ENCODE assay signal across 1 cellular context in the genomic region with DNA sequence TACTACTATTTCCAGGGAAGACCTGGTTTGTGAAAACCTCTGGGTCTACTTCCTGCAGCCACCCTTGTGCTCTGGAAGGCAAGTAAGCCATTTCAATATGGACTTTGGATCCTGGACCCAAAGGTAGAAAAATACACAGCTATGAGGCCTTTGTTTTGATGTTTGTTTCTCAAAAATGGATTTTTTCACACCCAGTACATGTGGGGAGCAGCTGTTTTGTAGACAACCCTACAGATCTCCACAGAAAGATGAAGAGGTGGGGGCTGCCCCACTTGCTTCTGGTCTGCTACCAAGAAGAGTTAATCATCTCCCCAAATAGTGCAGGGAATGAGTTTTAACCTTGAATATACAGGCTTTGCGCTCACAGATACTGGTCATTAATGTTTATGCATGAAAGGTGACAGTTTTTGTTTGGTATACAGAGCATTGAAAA.
TF ChIP-seq lines count a peak whose summit lies in the region.

No MANE protein-coding gene starts in this region.

TF ChIP-seq in GM23338, 12 proteins besides CTCF, POLR2A, EP300 and RAD21 (continued from another document):
- TF ChIP-seq, protein P1, sequence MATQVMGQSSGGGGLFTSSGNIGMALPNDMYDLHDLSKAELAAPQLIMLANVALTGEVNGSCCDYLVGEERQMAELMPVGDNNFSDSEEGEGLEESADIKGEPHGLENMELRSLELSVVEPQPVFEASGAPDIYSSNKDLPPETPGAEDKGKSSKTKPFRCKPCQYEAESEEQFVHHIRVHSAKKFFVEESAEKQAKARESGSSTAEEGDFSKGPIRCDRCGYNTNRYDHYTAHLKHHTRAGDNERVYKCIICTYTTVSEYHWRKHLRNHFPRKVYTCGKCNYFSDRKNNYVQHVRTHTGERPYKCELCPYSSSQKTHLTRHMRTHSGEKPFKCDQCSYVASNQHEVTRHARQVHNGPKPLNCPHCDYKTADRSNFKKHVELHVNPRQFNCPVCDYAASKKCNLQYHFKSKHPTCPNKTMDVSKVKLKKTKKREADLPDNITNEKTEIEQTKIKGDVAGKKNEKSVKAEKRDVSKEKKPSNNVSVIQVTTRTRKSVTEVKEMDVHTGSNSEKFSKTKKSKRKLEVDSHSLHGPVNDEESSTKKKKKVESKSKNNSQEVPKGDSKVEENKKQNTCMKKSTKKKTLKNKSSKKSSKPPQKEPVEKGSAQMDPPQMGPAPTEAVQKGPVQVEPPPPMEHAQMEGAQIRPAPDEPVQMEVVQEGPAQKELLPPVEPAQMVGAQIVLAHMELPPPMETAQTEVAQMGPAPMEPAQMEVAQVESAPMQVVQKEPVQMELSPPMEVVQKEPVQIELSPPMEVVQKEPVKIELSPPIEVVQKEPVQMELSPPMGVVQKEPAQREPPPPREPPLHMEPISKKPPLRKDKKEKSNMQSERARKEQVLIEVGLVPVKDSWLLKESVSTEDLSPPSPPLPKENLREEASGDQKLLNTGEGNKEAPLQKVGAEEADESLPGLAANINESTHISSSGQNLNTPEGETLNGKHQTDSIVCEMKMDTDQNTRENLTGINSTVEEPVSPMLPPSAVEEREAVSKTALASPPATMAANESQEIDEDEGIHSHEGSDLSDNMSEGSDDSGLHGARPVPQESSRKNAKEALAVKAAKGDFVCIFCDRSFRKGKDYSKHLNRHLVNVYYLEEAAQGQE (IDR thresholded peaks at IDR 0.05; ENCODE audit: unreplicated experiment): no peak
- TF ChIP-seq EZH2 (IDR thresholded peaks at IDR 0.05; ENCODE audit: low read depth, unreplicated experiment) (no peak), ZNF114 (CRISPR knock-in tag; IDR thresholded peaks at IDR 0.05) (no peak), JUNB (IDR thresholded peaks at IDR 0.05; ENCODE audit: unreplicated experiment) (no peak), POLR2AphosphoS5 (IDR thresholded peaks at IDR 0.05; ENCODE audit: low read depth) (no peak), NANOG (IDR thresholded peaks at IDR 0.05; ENCODE audit: borderline replicate concordance) (no peak), ZNF331 (CRISPR knock-in tag; IDR thresholded peaks at IDR 0.05; ENCODE audit: low read depth) (no peak), EZH2phosphoT487 (IDR thresholded peaks at IDR 0.05; ENCODE audit: unreplicated experiment) (no peak)
- TF ChIP-seq, protein P2, sequence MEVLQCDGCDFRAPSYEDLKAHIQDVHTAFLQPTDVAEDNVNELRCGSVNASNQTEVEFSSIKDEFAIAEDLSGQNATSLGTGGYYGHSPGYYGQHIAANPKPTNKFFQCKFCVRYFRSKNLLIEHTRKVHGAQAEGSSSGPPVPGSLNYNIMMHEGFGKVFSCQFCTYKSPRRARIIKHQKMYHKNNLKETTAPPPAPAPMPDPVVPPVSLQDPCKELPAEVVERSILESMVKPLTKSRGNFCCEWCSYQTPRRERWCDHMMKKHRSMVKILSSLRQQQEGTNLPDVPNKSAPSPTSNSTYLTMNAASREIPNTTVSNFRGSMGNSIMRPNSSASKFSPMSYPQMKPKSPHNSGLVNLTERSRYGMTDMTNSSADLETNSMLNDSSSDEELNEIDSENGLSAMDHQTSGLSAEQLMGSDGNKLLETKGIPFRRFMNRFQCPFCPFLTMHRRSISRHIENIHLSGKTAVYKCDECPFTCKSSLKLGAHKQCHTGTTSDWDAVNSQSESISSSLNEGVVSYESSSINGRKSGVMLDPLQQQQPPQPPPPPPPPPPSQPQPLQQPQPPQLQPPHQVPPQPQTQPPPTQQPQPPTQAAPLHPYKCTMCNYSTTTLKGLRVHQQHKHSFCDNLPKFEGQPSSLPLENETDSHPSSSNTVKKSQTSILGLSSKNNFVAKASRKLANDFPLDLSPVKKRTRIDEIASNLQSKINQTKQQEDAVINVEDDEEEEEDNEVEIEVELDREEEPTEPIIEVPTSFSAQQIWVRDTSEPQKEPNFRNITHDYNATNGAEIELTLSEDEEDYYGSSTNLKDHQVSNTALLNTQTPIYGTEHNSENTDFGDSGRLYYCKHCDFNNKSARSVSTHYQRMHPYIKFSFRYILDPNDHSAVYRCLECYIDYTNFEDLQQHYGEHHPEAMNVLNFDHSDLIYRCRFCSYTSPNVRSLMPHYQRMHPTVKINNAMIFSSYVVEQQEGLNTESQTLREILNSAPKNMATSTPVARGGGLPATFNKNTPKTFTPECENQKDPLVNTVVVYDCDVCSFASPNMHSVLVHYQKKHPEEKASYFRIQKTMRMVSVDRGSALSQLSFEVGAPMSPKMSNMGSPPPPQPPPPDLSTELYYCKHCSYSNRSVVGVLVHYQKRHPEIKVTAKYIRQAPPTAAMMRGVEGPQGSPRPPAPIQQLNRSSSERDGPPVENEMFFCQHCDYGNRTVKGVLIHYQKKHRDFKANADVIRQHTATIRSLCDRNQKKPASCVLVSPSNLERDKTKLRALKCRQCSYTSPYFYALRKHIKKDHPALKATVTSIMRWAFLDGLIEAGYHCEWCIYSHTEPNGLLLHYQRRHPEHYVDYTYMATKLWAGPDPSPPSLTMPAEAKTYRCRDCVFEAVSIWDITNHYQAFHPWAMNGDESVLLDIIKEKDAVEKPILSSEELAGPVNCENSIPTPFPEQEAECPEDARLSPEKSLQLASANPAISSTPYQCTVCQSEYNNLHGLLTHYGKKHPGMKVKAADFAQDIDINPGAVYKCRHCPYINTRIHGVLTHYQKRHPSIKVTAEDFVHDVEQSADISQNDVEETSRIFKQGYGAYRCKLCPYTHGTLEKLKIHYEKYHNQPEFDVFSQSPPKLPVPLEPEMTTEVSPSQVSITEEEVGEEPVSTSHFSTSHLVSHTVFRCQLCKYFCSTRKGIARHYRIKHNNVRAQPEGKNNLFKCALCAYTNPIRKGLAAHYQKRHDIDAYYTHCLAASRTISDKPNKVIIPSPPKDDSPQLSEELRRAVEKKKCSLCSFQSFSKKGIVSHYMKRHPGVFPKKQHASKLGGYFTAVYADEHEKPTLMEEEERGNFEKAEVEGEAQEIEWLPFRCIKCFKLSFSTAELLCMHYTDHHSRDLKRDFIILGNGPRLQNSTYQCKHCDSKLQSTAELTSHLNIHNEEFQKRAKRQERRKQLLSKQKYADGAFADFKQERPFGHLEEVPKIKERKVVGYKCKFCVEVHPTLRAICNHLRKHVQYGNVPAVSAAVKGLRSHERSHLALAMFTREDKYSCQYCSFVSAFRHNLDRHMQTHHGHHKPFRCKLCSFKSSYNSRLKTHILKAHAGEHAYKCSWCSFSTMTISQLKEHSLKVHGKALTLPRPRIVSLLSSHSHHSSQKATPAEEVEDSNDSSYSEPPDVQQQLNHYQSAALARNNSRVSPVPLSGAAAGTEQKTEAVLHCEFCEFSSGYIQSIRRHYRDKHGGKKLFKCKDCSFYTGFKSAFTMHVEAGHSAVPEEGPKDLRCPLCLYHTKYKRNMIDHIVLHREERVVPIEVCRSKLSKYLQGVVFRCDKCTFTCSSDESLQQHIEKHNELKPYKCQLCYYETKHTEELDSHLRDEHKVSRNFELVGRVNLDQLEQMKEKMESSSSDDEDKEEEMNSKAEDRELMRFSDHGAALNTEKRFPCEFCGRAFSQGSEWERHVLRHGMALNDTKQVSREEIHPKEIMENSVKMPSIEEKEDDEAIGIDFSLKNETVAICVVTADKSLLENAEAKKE (CRISPR knock-in tag; IDR thresholded peaks at IDR 0.05): no peak
TF ChIP-seq in GM23338: peak in this region for 0.
